In genomic region chr15:48976444-48977088, GRCh38 we compare ENCODE assay signal across 8 cellular contexts. TPM values are rescaled to one million over a fixed set of nuclear protein-coding genes. Genes with fewer than 3 reads are reported as not detected.
DNase-seq lines count a peak whose midpoint lies in the region; ATAC-seq, FAIRE-seq and TF ChIP-seq lines count a peak whose summit lies in the region.

No MANE protein-coding gene starts in this region.

- no peak for TF ChIP-seq CTCF in keratinocyte (optimal IDR thresholded peaks at IDR 0.05 in 1 of 3, IDR thresholded peaks at IDR 0.05 in 1 of 3, conservative IDR thresholded peaks at IDR 0.05 in 1 of 3; ENCODE audit: extremely low read depth in 1 of 3, insufficient read depth in 2 of 3, low read length in 3 of 3)

- H3K4me1 ChIP-seq in keratinocyte (ENCODE audit: control insufficient read depth, extremely low read depth, insufficient read depth, low read length), result peaks cover 8% of the 10 kb centered on the region

- no peak overlapping the region for H3K27ac ChIP-seq in keratinocyte (ENCODE audit: control insufficient read depth, insufficient read depth, low read length)

- H3K36me3 ChIP-seq in keratinocyte (ENCODE audit: control insufficient read depth in 2 of 2, extremely low read depth in 1 of 2, insufficient read depth in 2 of 2, low read length in 2 of 2), result no peaks in the 10 kb centered on the region

- no peak overlapping the region for H3K4me3 ChIP-seq in keratinocyte (ENCODE audit: control insufficient read depth in 2 of 3, extremely low read depth in 1 of 3, insufficient read depth in 2 of 3, low read depth in 1 of 3, low read length in 3 of 3)

- no peaks in the 10 kb centered on the region for H3K9me1 ChIP-seq in keratinocyte (ENCODE audit: control insufficient read depth, extremely low read depth, insufficient read depth, low read length)

- no peaks in the 10 kb centered on the region for H3K9me3 Mint-ChIP-seq in activated CD4-positive, alpha-beta T cell treated with anti-CD3 and anti-CD28 coated beads, Interleukin-2, amount 10 ng/mL, durations not matched to agents 24 days and 14 days
- no peaks in the 10 kb centered on the region for H3K9me3 Mint-ChIP-seq in activated CD4-positive, alpha-beta memory T cell treated with anti-CD3 and anti-CD28 coated beads, Interleukin-2, amount 10 ng/mL, durations not matched to agents 7 days and 5 days
- H3K9me3 Mint-ChIP-seq in stimulated activated naive CD8-positive, alpha-beta T cell treated with anti-CD3 and anti-CD28 coated beads, Interleukin-15, amount 100 ng/mL, for 72 hours, result no peaks in the 10 kb centered on the region

- intact Hi-C loops in activated CD4-positive, alpha-beta T cell treated with anti-CD3 and anti-CD28 coated beads, Interleukin-2, amount 10 ng/mL, durations not matched to agents 24 days and 14 days (cut with micrococcal nuclease), result no loop called here

- peak overlapping the region; percentile 78 for H3K4me2 ChIP-seq in keratinocyte (ENCODE audit: control insufficient read depth, extremely low read depth, insufficient read depth, low read depth, low read length)

- H4K20me1 ChIP-seq in keratinocyte (ENCODE audit: control insufficient read depth, extremely low read depth, insufficient read depth, low read length), result no peaks in the 10 kb centered on the region

- peaks cover 2% of the 10 kb centered on the region for H3K4me1 Mint-ChIP-seq in activated CD4-positive, alpha-beta T cell treated with anti-CD3 and anti-CD28 coated beads, Interleukin-2, amount 10 ng/mL, durations not matched to agents 24 days and 14 days
- H3K4me1 Mint-ChIP-seq in activated CD4-positive, alpha-beta memory T cell treated with anti-CD3 and anti-CD28 coated beads, Interleukin-2, amount 10 ng/mL, durations not matched to agents 7 days and 5 days, result peaks cover 7% of the 10 kb centered on the region
- peaks cover 6% of the 10 kb centered on the region for H3K4me1 Mint-ChIP-seq in stimulated activated naive CD8-positive, alpha-beta T cell treated with anti-CD3 and anti-CD28 coated beads, Interleukin-15, amount 100 ng/mL, for 72 hours

- POLR2A ChIA-PET in activated CD4-positive, alpha-beta memory T cell treated with anti-CD3 and anti-CD28 coated beads, Interleukin-2, amount 10 ng/mL, durations not matched to agents 7 days and 5 days (lab: Charles Lee), result interaction anchor here (0.8 to 3.3 kb wide), 7 partner anchors 9 to 1379 kb away, joined by 3 to 29 read pairs (median 4); partner anchors contain the start of genes CEP152, EID1, GABPB1 and SHC4

- H3K36me3 Mint-ChIP-seq in activated CD4-positive, alpha-beta T cell treated with anti-CD3 and anti-CD28 coated beads, Interleukin-2, amount 10 ng/mL, durations not matched to agents 24 days and 14 days (ENCODE audit: low read depth), result no peaks in the 10 kb centered on the region
- no peaks in the 10 kb centered on the region for H3K36me3 Mint-ChIP-seq in activated CD4-positive, alpha-beta memory T cell treated with anti-CD3 and anti-CD28 coated beads, Interleukin-2, amount 10 ng/mL, durations not matched to agents 7 days and 5 days (ENCODE audit: low read depth)

- no peak overlapping the region for H3K27ac Mint-ChIP-seq in activated CD4-positive, alpha-beta T cell treated with anti-CD3 and anti-CD28 coated beads, Interleukin-2, amount 10 ng/mL, durations not matched to agents 24 days and 14 days
- H3K27ac Mint-ChIP-seq in activated CD4-positive, alpha-beta memory T cell treated with anti-CD3 and anti-CD28 coated beads, Interleukin-2, amount 10 ng/mL, durations not matched to agents 7 days and 5 days, result no peak overlapping the region
- no peak overlapping the region for H3K27ac Mint-ChIP-seq in stimulated activated naive CD8-positive, alpha-beta T cell treated with anti-CD3 and anti-CD28 coated beads, Interleukin-15, amount 100 ng/mL, for 72 hours

- H3K79me2 ChIP-seq in keratinocyte (ENCODE audit: control insufficient read depth, insufficient read depth, low read length), result no peaks in the 10 kb centered on the region

- DNase-seq in activated CD4-positive, alpha-beta T cell treated with anti-CD3 and anti-CD28 coated beads, Interleukin-2, amount 10 ng/mL, durations not matched to agents 24 days and 14 days, result no peak
- DNase-seq in activated CD4-positive, alpha-beta T cell treated with anti-CD3 and anti-CD28 coated beads for 48 hours, result no peak
- no peak for DNase-seq in activated CD4-positive, alpha-beta memory T cell treated with anti-CD3 and anti-CD28 coated beads, Interleukin-2, amount 10 ng/mL, durations not matched to agents 7 days and 5 days
- DNase-seq in keratinocyte (ENCODE audit: low read depth, low spot score) (no peak), Kasumi-1 (lab: John Stamatoyannopoulos, UW) (no peak)
- no peak for DNase-seq in stimulated activated naive CD8-positive, alpha-beta T cell treated with anti-CD3 and anti-CD28 coated beads, Interleukin-15, amount 100 ng/mL, for 72 hours

- ATAC-seq in stimulated activated naive CD8-positive, alpha-beta T cell treated with anti-CD3 and anti-CD28 coated beads, Interleukin-15, amount 100 ng/mL, for 72 hours, result no peak
- ATAC-seq in GM21576 (IDR thresholded peaks at IDR 0.05; ENCODE audit: unreplicated experiment) (no peak), HG03378 (IDR thresholded peaks at IDR 0.05; ENCODE audit: unreplicated experiment) (no peak)

- peak overlapping the region; percentile 92 for H2AFZ ChIP-seq in keratinocyte (ENCODE audit: control insufficient read depth, low read length)

- peak overlapping the region; percentile 68 for H3K4me3 Mint-ChIP-seq in activated CD4-positive, alpha-beta T cell treated with anti-CD3 and anti-CD28 coated beads, Interleukin-2, amount 10 ng/mL, durations not matched to agents 24 days and 14 days
- H3K4me3 Mint-ChIP-seq in activated CD4-positive, alpha-beta memory T cell treated with anti-CD3 and anti-CD28 coated beads, Interleukin-2, amount 10 ng/mL, durations not matched to agents 7 days and 5 days, result peak overlapping the region; percentile 20
- peak overlapping the region; percentile 58 to 73 for H3K4me3 Mint-ChIP-seq in stimulated activated naive CD8-positive, alpha-beta T cell treated with anti-CD3 and anti-CD28 coated beads, Interleukin-15, amount 100 ng/mL, for 72 hours

- H3K27me3 ChIP-seq in keratinocyte (ENCODE audit: control insufficient read depth, extremely low read depth, insufficient read depth, low read length), result no peaks in the 10 kb centered on the region

- H3K9me3 ChIP-seq in keratinocyte (ENCODE audit: control insufficient read depth, low read depth, low read length), result no peaks in the 10 kb centered on the region

- no peak overlapping the region for H3K9ac ChIP-seq in keratinocyte (ENCODE audit: control insufficient read depth, extremely low read depth, insufficient read depth, low read length)

- H3K27me3 Mint-ChIP-seq in activated CD4-positive, alpha-beta T cell treated with anti-CD3 and anti-CD28 coated beads, Interleukin-2, amount 10 ng/mL, durations not matched to agents 24 days and 14 days, result peaks cover 8% of the 10 kb centered on the region
- H3K27me3 Mint-ChIP-seq in activated CD4-positive, alpha-beta memory T cell treated with anti-CD3 and anti-CD28 coated beads, Interleukin-2, amount 10 ng/mL, durations not matched to agents 7 days and 5 days, result peaks cover 16% of the 10 kb centered on the region
- H3K27me3 Mint-ChIP-seq in stimulated activated naive CD8-positive, alpha-beta T cell treated with anti-CD3 and anti-CD28 coated beads, Interleukin-15, amount 100 ng/mL, for 72 hours, result peaks cover 55% of the 10 kb centered on the region

- dilution Hi-C loops in keratinocyte (cut with MboI; ENCODE audit: extremely low pct_ligation_motif_present, low sequenced_read_pairs), result no loop called here

- FAIRE-seq in keratinocyte (lab: Jason Lieb, UNC), result no peak

- CTCF ChIA-PET in activated CD4-positive, alpha-beta memory T cell treated with anti-CD3 and anti-CD28 coated beads, Interleukin-2, amount 10 ng/mL, durations not matched to agents 7 days and 5 days (lab: Charles Lee), result interaction anchor here (1.1 to 6.1 kb wide), 30 partner anchors 8 to 618 kb away, joined by 3 to 113 read pairs (median 8); partner anchors contain the start of genes EID1, SECISBP2L and SHC4

RNA-seq across cellular contexts. Expression of gene SHC4, which starts 12.8 kb away (rescaled TPM):
- 20.4 and 21.2 TPM in 2 replicates for total RNA-seq in activated CD4-positive, alpha-beta T cell treated with anti-CD3 and anti-CD28 coated beads, Interleukin-2, amount 10 ng/mL, durations not matched to agents 24 days and 14 days
- total RNA-seq in activated CD4-positive, alpha-beta memory T cell treated with anti-CD3 and anti-CD28 coated beads, Interleukin-2, amount 10 ng/mL, durations not matched to agents 7 days and 5 days, result 1 to 10 TPM; 1.9 to 2.8 TPM
- 0.61 to 0.94 TPM (median 0.87 TPM) in 3 replicates for polyA plus RNA-seq in keratinocyte
- not detected for polyA plus RNA-seq in keratinocyte (2011; ENCODE audit: low read depth)
- polyA plus RNA-seq in keratinocyte (2011; cell fraction: cytosol; rRNA removed), result 0.79 and 0.86 TPM in 2 replicates
- polyA plus RNA-seq in keratinocyte (2011; cell fraction: nucleus; rRNA removed), result 1.7 and 1.8 TPM in 2 replicates
- 1.0 TPM in 1 of 2 replicates, not detected in the other for polyA plus RNA-seq in keratinocyte (2012; ENCODE audit: low replicate concordance)
- polyA minus RNA-seq in keratinocyte, result 0.66 to 2.1 TPM (median 0.69 TPM) in 3 replicates
- polyA minus RNA-seq in keratinocyte (2011; cell fraction: cytosol; rRNA and poly(A)+ RNA removed), result 1.2 TPM
- 1.2 and 2.0 TPM in 2 replicates for polyA minus RNA-seq in keratinocyte (2011; cell fraction: nucleus; rRNA and poly(A)+ RNA removed)
